In genomic region chr6:117605169-117605826, GRCh38 we compare ENCODE assay signal across 1 cellular context.
TF ChIP-seq lines count a peak whose summit lies in the region.

No MANE protein-coding gene starts in this region.

TF ChIP-seq in HepG2, 621 proteins besides CTCF, POLR2A, EP300 and RAD21 (continued from another document):
- TF ChIP-seq PBX3 (CRISPR knock-in tag; IDR thresholded peaks at IDR 0.05; ENCODE audit: borderline replicate concordance) (no peak), ZNF513 (CRISPR knock-in tag; conservative IDR thresholded peaks at IDR 0.05) (no peak), MIXL1 (CRISPR knock-in tag; IDR thresholded peaks at IDR 0.05) (peak; percentile 71; the same call in 1 of the 2 replicates), HIC2 (CRISPR knock-in tag; IDR thresholded peaks at IDR 0.05; ENCODE audit: low read depth) (no peak), PBX2 (CRISPR knock-in tag; IDR thresholded peaks at IDR 0.05) (no peak), LBX2 (CRISPR knock-in tag; IDR thresholded peaks at IDR 0.05; ENCODE audit: borderline replicate concordance) (no peak), PPARG (CRISPR knock-in tag; conservative IDR thresholded peaks at IDR 0.05) (0 out of 2 replicates have a peak, but pooled peaks have one; percentile 18), NPAS2 (CRISPR knock-in tag; IDR thresholded peaks at IDR 0.05; ENCODE audit: borderline replicate concordance) (no peak), ARID5B (CRISPR knock-in tag; IDR thresholded peaks at IDR 0.05) (0 out of 2 replicates have a peak, but pooled peaks have one; percentile 19), ZNF543 (CRISPR knock-in tag; IDR thresholded peaks at IDR 0.05) (no peak), ZNF549 (CRISPR knock-in tag; IDR thresholded peaks at IDR 0.05) (no peak), SOX5 (CRISPR knock-in tag; IDR thresholded peaks at IDR 0.05; ENCODE audit: borderline replicate concordance) (0 out of 2 replicates have a peak, but pooled peaks have one; percentile 30), REL (CRISPR knock-in tag; conservative IDR thresholded peaks at IDR 0.05) (0 out of 2 replicates have a peak, but pooled peaks have one; percentile 22), TEF (CRISPR knock-in tag; IDR thresholded peaks at IDR 0.05) (no peak), ZSCAN5A (CRISPR knock-in tag; IDR thresholded peaks at IDR 0.05; ENCODE audit: borderline replicate concordance) (no peak), ZNF121 (CRISPR knock-in tag; IDR thresholded peaks at IDR 0.05) (no peak), STAG1 (CRISPR knock-in tag; IDR thresholded peaks at IDR 0.05) (peak; percentile 99), ZNF703 (CRISPR knock-in tag; IDR thresholded peaks at IDR 0.05; ENCODE audit: borderline replicate concordance) (no peak), ZNF234 (CRISPR knock-in tag; conservative IDR thresholded peaks at IDR 0.05) (no peak), ARID3A (IDR thresholded peaks at IDR 0.05; ENCODE audit: low read depth, low read length) (peak; percentile 74; the same call in 1 of the 2 replicates), SMAD1 (CRISPR knock-in tag; IDR thresholded peaks at IDR 0.05; ENCODE audit: borderline replicate concordance, low read depth) (no peak), TEAD3 (CRISPR knock-in tag; optimal IDR thresholded peaks at IDR 0.05; ENCODE audit: borderline replicate concordance) (peak; percentile 50), ZNF430 (CRISPR knock-in tag; IDR thresholded peaks at IDR 0.05) (no peak), ERF (CRISPR knock-in tag; IDR thresholded peaks at IDR 0.05) (peak; percentile 57; the same call in 1 of the 2 replicates)
